Comparison of ENCODE assay signal across 8 cellular contexts in genomic region chr18:8623549-8624106, GRCh38. TPM values are rescaled to one million over a fixed set of nuclear protein-coding genes. Genes with fewer than 3 reads are reported as not detected.
DNase-seq lines count a peak whose midpoint lies in the region; ATAC-seq and TF ChIP-seq lines count a peak whose summit lies in the region.

No MANE protein-coding gene starts in this region.

- no peaks in the 10 kb centered on the region for H3K27me3 ChIP-seq in breast epithelium
- H3K27me3 ChIP-seq in iPS DF 6.9 (ENCODE audit: control insufficient read depth, insufficient read depth, low read length) = no peaks in the 10 kb centered on the region
- no peaks in the 10 kb centered on the region for H3K27me3 ChIP-seq in A673 (replicated peaks; ENCODE audit: insufficient read depth, low read depth, low read length, poor library complexity)

- WGBS in iPS DF 6.9 (ENCODE audit: insufficient coverage, insufficient read length) = no CpG with 5 or more reads among the region's 4 CpGs

- DNase-seq in MCF 10A (ENCODE audit: unreplicated experiment) = peak; percentile 20
- DNase-seq in breast epithelium (ENCODE audit: low spot score in 2 of 2) = no peak
- DNase-seq in OCI-LY7 (ENCODE audit: low spot score) = no peak
- no peak for DNase-seq in iPS DF 6.9 (ENCODE audit: low read depth, low spot score)
- DNase-seq in stimulated activated CD4-positive, alpha-beta T cell treated with anti-CD3 and anti-CD28 coated beads, Interleukin-4, amount 100 ng/mL, for 1 hour = no peak
- no peak for DNase-seq in A673 (ENCODE audit: low spot score)

- peaks cover 71% of the 10 kb centered on the region for H3K79me2 ChIP-seq in OCI-LY7 (ENCODE audit: insufficient read depth, low read depth, low read length)

- intact Hi-C loops in MCF 10A (cut with micrococcal nuclease) = no loop called here
- intact Hi-C loops in breast epithelium (cut with DNase I; ENCODE audit: low total_unique reads) = no loop called here
- intact Hi-C loops in OCI-LY7 (cut with micrococcal nuclease; ENCODE audit: unreplicated experiment) = no loop called here
- intact Hi-C loops in A673 (cut with micrococcal nuclease; ENCODE audit: unreplicated experiment) = no loop called here

- peak overlapping the region; percentile 22 for H3K4me2 ChIP-seq in OCI-LY7 (ENCODE audit: low read length)

- BruUV-seq in MCF 10A (replicated peaks; lab: Mats Ljungman, UMichigan) = no TSS peak
- BruUV-seq in OCI-LY7 (replicated peaks; lab: Mats Ljungman, UMichigan) = no TSS peak
- no TSS peak for BruUV-seq in A673 (replicated peaks; lab: Mats Ljungman, UMichigan)

- peaks cover 2 to 7% of the 10 kb centered on the region in 2 donors for H3K4me1 ChIP-seq in breast epithelium
- peaks cover 9% of the 10 kb centered on the region for H3K4me1 ChIP-seq in OCI-LY7 (ENCODE audit: insufficient read depth, low read length, poor library complexity, severe bottlenecking)
- H3K4me1 ChIP-seq in iPS DF 6.9 (ENCODE audit: control insufficient read depth, insufficient read depth, low read length) = peaks cover 9% of the 10 kb centered on the region
- H3K4me1 ChIP-seq in A673 (ENCODE audit: insufficient read depth, low read length, poor library complexity, severe bottlenecking) = no peaks in the 10 kb centered on the region

- H3K27ac Mint-ChIP-seq in MCF 10A (ENCODE audit: low read depth, unreplicated experiment) = no peak overlapping the region

- H3K27ac ChIP-seq in breast epithelium = peak overlapping the region in 1 of 2 donors; percentile 38
- H3K27ac ChIP-seq in OCI-LY7 (ENCODE audit: low read depth, low read length, poor library complexity, severe bottlenecking) = no peak overlapping the region
- peak overlapping the region; percentile 53 for H3K27ac ChIP-seq in iPS DF 6.9 (ENCODE audit: low read length)
- no peak overlapping the region for H3K27ac ChIP-seq in A673 (ENCODE audit: low read depth, low read length, poor library complexity, severe bottlenecking)

- no peaks in the 10 kb centered on the region for H3K27me3 Mint-ChIP-seq in MCF 10A (ENCODE audit: insufficient read depth, unreplicated experiment)

- no peak for TF ChIP-seq CTCF in MCF 10A (IDR thresholded peaks at IDR 0.05; ENCODE audit: unreplicated experiment)
- TF ChIP-seq CTCF in breast epithelium (IDR thresholded peaks at IDR 0.05) = no peak
- no peak for TF ChIP-seq CTCF in OCI-LY7 (conservative IDR thresholded peaks at IDR 0.05; ENCODE audit: low read length)
- TF ChIP-seq CTCF in A673 (conservative IDR thresholded peaks at IDR 0.05; ENCODE audit: low read depth, low read length) = no peak

- peak overlapping the region in 1 of 3 donors; percentile 10 for H3K4me3 ChIP-seq in breast epithelium
- H3K4me3 ChIP-seq in OCI-LY7 (ENCODE audit: low read depth, low read length, poor library complexity, severe bottlenecking) = no peak overlapping the region
- no peak overlapping the region for H3K4me3 ChIP-seq in iPS DF 6.9 (ENCODE audit: low read length)
- no peak overlapping the region for H3K4me3 ChIP-seq in A673 (ENCODE audit: low read depth, low read length, poor library complexity, severe bottlenecking)

- POLR2A ChIA-PET in MCF 10A (lab: Yijun Ruan, JAX) = interaction anchor here (0.6 to 2.6 kb wide), 4 partner anchors 11 to 73 kb away, joined by 3 to 12 read pairs (median 3); partner anchors contain the start of gene RAB12
- POLR2A ChIA-PET in OCI-LY7 (lab: Charles Lee) = interaction anchor here (0.6 to 0.9 kb wide), 2 partner anchors 11 to 608 kb away, joined by 3 to 5 read pairs; no protein-coding TSS in a partner anchor
- POLR2A ChIA-PET in A673 (lab: Charles Lee; ENCODE audit: low non-redundant PET) = no interaction called here

- peak; percentile 58 for ATAC-seq in HG03060 (IDR thresholded peaks at IDR 0.05; ENCODE audit: low read depth, unreplicated experiment)
- ATAC-seq in SK-N-SH treated with all-trans-retinoic acid at 6 μM for 48 hours = no peak; the same call in 2 of the 3 replicates

- H3K9me2 ChIP-seq in OCI-LY7 (ENCODE audit: insufficient read depth, low read length) = no peaks in the 10 kb centered on the region

- H3K4me1 Mint-ChIP-seq in MCF 10A (ENCODE audit: insufficient read depth, unreplicated experiment) = peaks cover 7% of the 10 kb centered on the region

- no peak overlapping the region for H2AFZ ChIP-seq in OCI-LY7 (ENCODE audit: low read length)

- H3K4me3 Mint-ChIP-seq in MCF 10A (ENCODE audit: unreplicated experiment) = no peak overlapping the region

- H4K20me1 ChIP-seq in OCI-LY7 (ENCODE audit: insufficient read depth, low read length) = no peaks in the 10 kb centered on the region

- no peak for TF ChIP-seq POLR2A in breast epithelium (IDR thresholded peaks at IDR 0.05)

- H3K9me3 Mint-ChIP-seq in MCF 10A (ENCODE audit: unreplicated experiment) = no peaks in the 10 kb centered on the region

- no peaks in the 10 kb centered on the region for H3K36me3 ChIP-seq in breast epithelium
- peaks cover 97% of the 10 kb centered on the region for H3K36me3 ChIP-seq in OCI-LY7 (ENCODE audit: insufficient read depth, low read length)
- H3K36me3 ChIP-seq in iPS DF 6.9 (ENCODE audit: control insufficient read depth, insufficient read depth, low read length) = peaks cover 9% of the 10 kb centered on the region; the same call in 1 of the 2 replicates
- no peaks in the 10 kb centered on the region for H3K36me3 ChIP-seq in A673 (ENCODE audit: insufficient read depth, low read length, poor library complexity, severe bottlenecking)

- CTCF ChIA-PET in MCF 10A (lab: Yijun Ruan, JAX) (interaction anchor here (1.9 kb wide), 1 partner anchor 359 kb away, joined by 8 read pairs; no protein-coding TSS in a partner anchor), OCI-LY7 (lab: Charles Lee; ENCODE audit: unreplicated experiment) (no interaction called here), A673 (lab: Charles Lee) (no interaction called here)

- H3K9me3 ChIP-seq in breast epithelium = no peaks in the 10 kb centered on the region
- H3K9me3 ChIP-seq in OCI-LY7 (ENCODE audit: low read length) = peaks cover 8% of the 10 kb centered on the region; the same call in 1 of the 2 replicates
- no peaks in the 10 kb centered on the region for H3K9me3 ChIP-seq in iPS DF 6.9 (ENCODE audit: control insufficient read depth, insufficient read depth, low read length)
- H3K9me3 ChIP-seq in A673 (ENCODE audit: low read depth, low read length, poor library complexity, severe bottlenecking) = no peaks in the 10 kb centered on the region

- H3K36me3 Mint-ChIP-seq in MCF 10A (ENCODE audit: insufficient read depth, unreplicated experiment) = peaks cover 30% of the 10 kb centered on the region

TF ChIP-seq in SK-N-SH treated with all-trans-retinoic acid at 6 μM for 48 hours, 23 proteins besides CTCF, POLR2A, EP300 and RAD21 (continues in another document):
- TF ChIP-seq ZC3H10 (CRISPR knock-in tag; IDR thresholded peaks at IDR 0.05) (no peak), CREB5 (CRISPR knock-in tag; IDR thresholded peaks at IDR 0.05; ENCODE audit: low read depth) (no peak), ZNF8 (CRISPR knock-in tag; IDR thresholded peaks at IDR 0.05) (no peak), ARNTL (CRISPR knock-in tag; IDR thresholded peaks at IDR 0.05; ENCODE audit: borderline replicate concordance, low read depth) (no peak), PPARA (CRISPR knock-in tag; IDR thresholded peaks at IDR 0.05; ENCODE audit: borderline replicate concordance) (no peak), ZNF70 (CRISPR knock-in tag; IDR thresholded peaks at IDR 0.05) (no peak), ZNF565 (CRISPR knock-in tag; conservative IDR thresholded peaks at IDR 0.05; ENCODE audit: low read depth) (no peak), BACH2 (CRISPR knock-in tag; IDR thresholded peaks at IDR 0.05; ENCODE audit: borderline replicate concordance) (no peak), TOX (CRISPR knock-in tag; IDR thresholded peaks at IDR 0.05; ENCODE audit: borderline replicate concordance) (no peak), ISL1 (CRISPR knock-in tag; IDR thresholded peaks at IDR 0.05) (no peak), SNAI2 (CRISPR knock-in tag; IDR thresholded peaks at IDR 0.05) (no peak), CSDC2 (CRISPR knock-in tag; IDR thresholded peaks at IDR 0.05) (no peak), TCF4 (CRISPR knock-in tag; IDR thresholded peaks at IDR 0.05; ENCODE audit: borderline replicate concordance) (no peak), OSR1 (CRISPR knock-in tag; IDR thresholded peaks at IDR 0.05) (no peak), GLIS3 (CRISPR knock-in tag; IDR thresholded peaks at IDR 0.05) (no peak), ZFP30 (CRISPR knock-in tag; IDR thresholded peaks at IDR 0.05) (no peak)
- TF ChIP-seq, protein P1, sequence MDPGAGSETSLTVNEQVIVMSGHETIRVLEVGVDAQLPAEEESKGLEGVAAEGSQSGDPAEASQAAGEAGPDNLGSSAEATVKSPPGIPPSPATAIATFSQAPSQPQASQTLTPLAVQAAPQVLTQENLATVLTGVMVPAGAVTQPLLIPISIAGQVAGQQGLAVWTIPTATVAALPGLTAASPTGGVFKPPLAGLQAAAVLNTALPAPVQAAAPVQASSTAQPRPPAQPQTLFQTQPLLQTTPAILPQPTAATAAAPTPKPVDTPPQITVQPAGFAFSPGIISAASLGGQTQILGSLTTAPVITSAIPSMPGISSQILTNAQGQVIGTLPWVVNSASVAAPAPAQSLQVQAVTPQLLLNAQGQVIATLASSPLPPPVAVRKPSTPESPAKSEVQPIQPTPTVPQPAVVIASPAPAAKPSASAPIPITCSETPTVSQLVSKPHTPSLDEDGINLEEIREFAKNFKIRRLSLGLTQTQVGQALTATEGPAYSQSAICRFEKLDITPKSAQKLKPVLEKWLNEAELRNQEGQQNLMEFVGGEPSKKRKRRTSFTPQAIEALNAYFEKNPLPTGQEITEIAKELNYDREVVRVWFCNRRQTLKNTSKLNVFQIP (CRISPR knock-in tag; IDR thresholded peaks at IDR 0.05; ENCODE audit: borderline replicate concordance, low read depth) = no peak

RNA-seq across cellular contexts. Expression of gene RAB12, which starts 14.4 kb away (rescaled TPM):
- total RNA-seq in MCF 10A (2022) (27.8 and 28.4 TPM in 2 replicates), breast epithelium (10 to 100 TPM; 46.5 to 64.0 (median 55.0) TPM), OCI-LY7 (2022) (20.6 and 29.9 TPM in 2 replicates), A673 (2021) (34.7 and 35.1 TPM in 2 replicates)
- total RNA-seq in OCI-LY7 (2014; rRNA removed; shearing (Covaris generic)) = 28.8 and 34.0 TPM in 2 replicates
